Comparison of ENCODE assay signal across 9 cellular contexts in genomic region chr4:133320576-133321170, GRCh38.
DNase-seq lines count a peak whose midpoint lies in the region; ATAC-seq and TF ChIP-seq lines count a peak whose summit lies in the region.
"Had no signal": no experiment of that assay in that cellular context is flagged by ENCODE, and none has a peak within 500 bp of the region (broad histone marks: within the 10 kb centered on the region; RNA-seq: fewer than 3 reads in every experiment).

No MANE protein-coding gene starts in this region.

- no peaks in the 10 kb centered on the region for H3K36me3 Mint-ChIP-seq in nephron progenitor cell (ENCODE audit: low read depth)
- no peaks in the 10 kb centered on the region for H3K36me3 Mint-ChIP-seq in activated CD4-positive, alpha-beta memory T cell treated with anti-CD3 and anti-CD28 coated beads for 36 hours
- H3K36me3 Mint-ChIP-seq: stimulated activated naive B cell treated with anti-CD40 and anti-IgM and Interleukin-4, amounts not matched to agents 10 μg/mL and 1 μg/mL and 100 μg/mL, for 72 hours had no signal

- no peaks in the 10 kb centered on the region for H3K9me3 ChIP-seq in heart right ventricle

- no peaks in the 10 kb centered on the region for H3K4me1 ChIP-seq in heart right ventricle

- TF ChIP-seq CTCF in heart right ventricle (IDR thresholded peaks at IDR 0.05) (peak in 7 of 9 donors; percentile 9 to 53 (median 44)), cardiac fibroblast (IDR thresholded peaks at IDR 0.05; ENCODE audit: low read depth, low read length) (peak; percentile 52), nephron progenitor cell (IDR thresholded peaks at IDR 0.05) (peak; percentile 75)

- H3K4me3 Mint-ChIP-seq in nephron progenitor cell: no peak overlapping the region
- no peak overlapping the region for H3K4me3 Mint-ChIP-seq in activated CD4-positive, alpha-beta memory T cell treated with anti-CD3 and anti-CD28 coated beads for 36 hours
- H3K4me3 Mint-ChIP-seq: stimulated activated naive B cell treated with anti-CD40 and anti-IgM and Interleukin-4, amounts not matched to agents 10 μg/mL and 1 μg/mL and 100 μg/mL, for 72 hours had no signal

- no peak overlapping the region for H3K27ac ChIP-seq in heart right ventricle

- no peaks in the 10 kb centered on the region for H3K36me3 ChIP-seq in heart right ventricle

- no peak for DNase-seq in heart right ventricle
- no peak for DNase-seq in Right ventricle myocardium inferior (ENCODE audit: missing footprints)
- DNase-seq in NCI-H2171 (lab: John Stamatoyannopoulos, UW): peak; percentile 0
- peak; percentile 37 to 42 for DNase-seq in cardiac fibroblast (ENCODE audit: low read depth in 2 of 2)
- peak; percentile 19 for DNase-seq in nephron progenitor cell
- DNase-seq in activated CD4-positive, CD25-positive, alpha-beta regulatory T cell treated with anti-CD3 and anti-CD28 coated beads, Interleukin-2, amount 50 U/mL, for 72 hours: no peak
- DNase-seq in activated CD4-positive, alpha-beta memory T cell treated with anti-CD3 and anti-CD28 coated beads for 36 hours: no peak
- DNase-seq: stimulated activated naive B cell treated with anti-CD40 and anti-IgM and Interleukin-4, amounts not matched to agents 10 μg/mL and 1 μg/mL and 100 μg/mL, for 72 hours had no signal

- intact Hi-C loops in heart right ventricle (cut with DNase I): no loop called here
- intact Hi-C loops in Right ventricle myocardium inferior (cut with DNase I): no loop called here
- intact Hi-C loops in activated CD4-positive, alpha-beta memory T cell treated with anti-CD3 and anti-CD28 coated beads for 36 hours (cut with micrococcal nuclease): no loop called here

- H3K9me3 Mint-ChIP-seq in nephron progenitor cell: no peaks in the 10 kb centered on the region
- H3K9me3 Mint-ChIP-seq in activated CD4-positive, alpha-beta memory T cell treated with anti-CD3 and anti-CD28 coated beads for 36 hours: peaks cover 10% of the 10 kb centered on the region
- H3K9me3 Mint-ChIP-seq: stimulated activated naive B cell treated with anti-CD40 and anti-IgM and Interleukin-4, amounts not matched to agents 10 μg/mL and 1 μg/mL and 100 μg/mL, for 72 hours had no signal

- no peak overlapping the region for H3K4me3 ChIP-seq in heart right ventricle
- no peak overlapping the region for H3K4me3 ChIP-seq in cardiac fibroblast (replicated peaks in 1 of 2; ENCODE audit: low read depth in 2 of 2, low read length in 2 of 2)

- H3K27me3 ChIP-seq in heart right ventricle: no peaks in the 10 kb centered on the region

- H3K4me1 Mint-ChIP-seq in nephron progenitor cell: no peaks in the 10 kb centered on the region
- H3K4me1 Mint-ChIP-seq in activated CD4-positive, alpha-beta memory T cell treated with anti-CD3 and anti-CD28 coated beads for 36 hours (ENCODE audit: low read depth): no peaks in the 10 kb centered on the region
- H3K4me1 Mint-ChIP-seq: stimulated activated naive B cell treated with anti-CD40 and anti-IgM and Interleukin-4, amounts not matched to agents 10 μg/mL and 1 μg/mL and 100 μg/mL, for 72 hours had no signal

- ATAC-seq in heart right ventricle (no peak), Right ventricle myocardium inferior (no peak), HG02852 (IDR thresholded peaks at IDR 0.05; ENCODE audit: unreplicated experiment) (peak; percentile 84)

- CTCF ChIA-PET in activated CD4-positive, alpha-beta memory T cell treated with anti-CD3 and anti-CD28 coated beads for 36 hours (lab: Charles Lee): interaction anchor here (0.7 kb wide), 1 partner anchor 44 kb away, joined by 4 read pairs; no protein-coding TSS in a partner anchor

- peaks cover 3% of the 10 kb centered on the region for H3K27me3 Mint-ChIP-seq in nephron progenitor cell (ENCODE audit: low read depth, poor library complexity)
- H3K27me3 Mint-ChIP-seq in activated CD4-positive, alpha-beta memory T cell treated with anti-CD3 and anti-CD28 coated beads for 36 hours: no peaks in the 10 kb centered on the region
- H3K27me3 Mint-ChIP-seq: stimulated activated naive B cell treated with anti-CD40 and anti-IgM and Interleukin-4, amounts not matched to agents 10 μg/mL and 1 μg/mL and 100 μg/mL, for 72 hours had no signal

- WGBS in heart right ventricle, 2 donors: 7 to 8% methylated on average over 2 of the region's 2 CpGs

- H3K27ac Mint-ChIP-seq in nephron progenitor cell: no peak overlapping the region
- H3K27ac Mint-ChIP-seq in activated CD4-positive, alpha-beta memory T cell treated with anti-CD3 and anti-CD28 coated beads for 36 hours: no peak overlapping the region
- H3K27ac Mint-ChIP-seq: stimulated activated naive B cell treated with anti-CD40 and anti-IgM and Interleukin-4, amounts not matched to agents 10 μg/mL and 1 μg/mL and 100 μg/mL, for 72 hours had no signal

- POLR2A ChIA-PET in activated CD4-positive, alpha-beta memory T cell treated with anti-CD3 and anti-CD28 coated beads for 36 hours (lab: Charles Lee): no interaction called here

Comparison
In these comparisons a context has a peak if more than half of its experiments do, and no peak if none do; other contexts are left out.
1. DNase-seq: peak in NCI-H2171 (single experiment), cardiac fibroblast (2 of 2) and nephron progenitor cell (single experiment); none in heart right ventricle (0 of 2), Right ventricle myocardium inferior (single experiment), activated CD4-positive, CD25-positive, alpha-beta regulatory T cell treated with anti-CD3 and anti-CD28 coated beads, Interleukin-2, amount 50 U/mL, for 72 hours (single experiment) and activated CD4-positive, alpha-beta memory T cell treated with anti-CD3 and anti-CD28 coated beads for 36 hours (single experiment).
2. Peak in every context shown above with its lines, with median percentiles within 50 percentile points of each other: CTCF ChIP-seq.